Comparison of ENCODE assay signal across 19 cellular contexts in genomic region chr9:84815554-84815953, GRCh38.
DNase-seq lines count a peak whose midpoint lies in the region; ATAC-seq and TF ChIP-seq lines count a peak whose summit lies in the region.
"Had no signal": no experiment of that assay in that cellular context is flagged by ENCODE, and none has a peak within 500 bp of the region (broad histone marks: within the 10 kb centered on the region; RNA-seq: fewer than 3 reads in every experiment).

No MANE protein-coding gene starts in this region.

- H3K4me3 ChIP-seq in LNCaP clone FGC (ENCODE audit: low read depth, low read length), result no peak overlapping the region
- no peak overlapping the region for H3K4me3 ChIP-seq in endodermal cell (ENCODE audit: low read length)
- no peak overlapping the region for H3K4me3 ChIP-seq in kidney epithelial cell (ENCODE audit: low read depth, low read length)
- no peak overlapping the region for H3K4me3 ChIP-seq in mucosa of descending colon
- H3K4me3 ChIP-seq: GM12878, GM23248 had no signal

- no peaks in the 10 kb centered on the region for H3K27me3 ChIP-seq in endodermal cell (ENCODE audit: control insufficient read depth, insufficient read depth, low read length, poor library complexity, severe bottlenecking)
- H3K27me3 ChIP-seq in kidney epithelial cell (ENCODE audit: control insufficient read depth, insufficient read depth, low read length), result peaks cover 2% of the 10 kb centered on the region

- no peaks in the 10 kb centered on the region for H3K27me3 Mint-ChIP-seq in endodermal cell (ENCODE audit: insufficient read depth)
- H3K27me3 Mint-ChIP-seq in activated naive CD4-positive, alpha-beta T cell treated with anti-CD3 and anti-CD28 coated beads for 36 hours (ENCODE audit: low read depth), result peaks cover 2% of the 10 kb centered on the region
- H3K27me3 Mint-ChIP-seq in activated naive CD4-positive, alpha-beta T cell treated with anti-CD3 and anti-CD28 coated beads, Interleukin-2, amount 10 ng/mL, durations not matched to agents 7 days and 5 days, result no peaks in the 10 kb centered on the region
- H3K27me3 Mint-ChIP-seq: CD4-positive, CD25-positive, alpha-beta regulatory T cell had no signal

- TF ChIP-seq CTCF in LNCaP clone FGC (IDR thresholded peaks at IDR 0.05; ENCODE audit: control insufficient read depth, extremely low read depth, insufficient read depth) (0 out of 2 replicates have a peak, but pooled peaks have one; percentile 27), endodermal cell (conservative IDR thresholded peaks at IDR 0.05) (peak; percentile 43), kidney epithelial cell (IDR thresholded peaks at IDR 0.05; ENCODE audit: insufficient read depth, low read length, poor library complexity, severe bottlenecking) (peak; percentile 1), mucosa of descending colon (IDR thresholded peaks at IDR 0.05) (no peak)

- 88 to 100% methylated on average over 1 of the region's 1 CpG for WGBS in endodermal cell (ENCODE audit: insufficient coverage in 1 of 2, insufficient read length in 1 of 2), 2 experiments

- H3K4me3 Mint-ChIP-seq in endodermal cell, result no peak overlapping the region
- H3K4me3 Mint-ChIP-seq in activated naive CD4-positive, alpha-beta T cell treated with anti-CD3 and anti-CD28 coated beads for 36 hours, result no peak overlapping the region
- H3K4me3 Mint-ChIP-seq in activated naive CD4-positive, alpha-beta T cell treated with anti-CD3 and anti-CD28 coated beads, Interleukin-2, amount 10 ng/mL, durations not matched to agents 7 days and 5 days, result no peak overlapping the region
- H3K4me3 Mint-ChIP-seq: CD4-positive, CD25-positive, alpha-beta regulatory T cell; CD8-positive, alpha-beta T cell had no signal

- H3K36me3 Mint-ChIP-seq in endodermal cell (ENCODE audit: low read depth), result no peaks in the 10 kb centered on the region
- no peaks in the 10 kb centered on the region for H3K36me3 Mint-ChIP-seq in activated naive CD4-positive, alpha-beta T cell treated with anti-CD3 and anti-CD28 coated beads for 36 hours (ENCODE audit: low read depth)
- no peaks in the 10 kb centered on the region for H3K36me3 Mint-ChIP-seq in activated naive CD4-positive, alpha-beta T cell treated with anti-CD3 and anti-CD28 coated beads, Interleukin-2, amount 10 ng/mL, durations not matched to agents 7 days and 5 days
- H3K36me3 Mint-ChIP-seq: CD4-positive, CD25-positive, alpha-beta regulatory T cell; CD8-positive, alpha-beta T cell had no signal

- ATAC-seq in mucosa of descending colon, result peak; percentile 61
- ATAC-seq: CD8-positive, alpha-beta T cell; GM12878 had no signal

- H3K4me1 ChIP-seq in endodermal cell (ENCODE audit: control insufficient read depth, insufficient read depth, low read length) (no peaks in the 10 kb centered on the region), mucosa of descending colon (ENCODE audit: low read depth) (peaks cover 4% of the 10 kb centered on the region)

- intact Hi-C loops in mucosa of descending colon (cut with DNase I, micrococcal nuclease), result no loop called here
- intact Hi-C loops in activated naive CD4-positive, alpha-beta T cell treated with anti-CD3 and anti-CD28 coated beads for 36 hours (cut with micrococcal nuclease), result no loop called here

- no peak overlapping the region for H3K9ac ChIP-seq in endodermal cell (ENCODE audit: extremely low read depth, low read length, poor library complexity, severe bottlenecking)
- H3K9ac ChIP-seq: GM23248 had no signal

- H3K36me3 ChIP-seq in endodermal cell (ENCODE audit: control insufficient read depth, insufficient read depth, low read length), result no peaks in the 10 kb centered on the region
- H3K36me3 ChIP-seq in kidney epithelial cell (ENCODE audit: control insufficient read depth, insufficient read depth, low read length), result no peaks in the 10 kb centered on the region
- H3K36me3 ChIP-seq in mucosa of descending colon (ENCODE audit: low read depth), result no peaks in the 10 kb centered on the region

- peaks cover 16% of the 10 kb centered on the region for H3K4me1 Mint-ChIP-seq in endodermal cell
- H3K4me1 Mint-ChIP-seq in activated naive CD4-positive, alpha-beta T cell treated with anti-CD3 and anti-CD28 coated beads for 36 hours (ENCODE audit: low read depth), result no peaks in the 10 kb centered on the region
- H3K4me1 Mint-ChIP-seq in activated naive CD4-positive, alpha-beta T cell treated with anti-CD3 and anti-CD28 coated beads, Interleukin-2, amount 10 ng/mL, durations not matched to agents 7 days and 5 days, result no peaks in the 10 kb centered on the region
- H3K4me1 Mint-ChIP-seq: CD4-positive, CD25-positive, alpha-beta regulatory T cell had no signal

- H3K9me3 ChIP-seq in endodermal cell (ENCODE audit: control insufficient read depth, low read length), result no peaks in the 10 kb centered on the region
- no peaks in the 10 kb centered on the region for H3K9me3 ChIP-seq in mucosa of descending colon

- DNase-seq in LNCaP clone FGC (ENCODE audit: low read depth), result peak; percentile 19
- DNase-seq in endodermal cell, result no peak
- DNase-seq in kidney epithelial cell (ENCODE audit: low read depth), result no peak
- no peak for DNase-seq in mucosa of descending colon
- no peak for DNase-seq in COR-L47 (lab: John Stamatoyannopoulos, UW)
- DNase-seq in mesenteric fat pad (ENCODE audit: low spot score), result no peak
- DNase-seq in activated naive CD4-positive, alpha-beta T cell treated with anti-CD3 and anti-CD28 coated beads for 36 hours, result no peak
- no peak for DNase-seq in activated naive CD4-positive, alpha-beta T cell treated with anti-CD3 and anti-CD28 coated beads, Interleukin-2, amount 10 ng/mL, durations not matched to agents 7 days and 5 days
- DNase-seq: C1 segment of cervical spinal cord; CD4-positive, CD25-positive, alpha-beta regulatory T cell; CD8-positive, alpha-beta T cell; DMS 273 treated with DMSO at 0.1 percent for 48 hours; DMS79; EL; GDM1; GM23248; H7; HCEC 1CT had no signal

- H3K27ac Mint-ChIP-seq in endodermal cell, result no peak overlapping the region
- H3K27ac Mint-ChIP-seq in activated naive CD4-positive, alpha-beta T cell treated with anti-CD3 and anti-CD28 coated beads for 36 hours, result no peak overlapping the region
- no peak overlapping the region for H3K27ac Mint-ChIP-seq in activated naive CD4-positive, alpha-beta T cell treated with anti-CD3 and anti-CD28 coated beads, Interleukin-2, amount 10 ng/mL, durations not matched to agents 7 days and 5 days
- H3K27ac Mint-ChIP-seq: CD4-positive, CD25-positive, alpha-beta regulatory T cell; CD8-positive, alpha-beta T cell had no signal

- no peak overlapping the region for H3K27ac ChIP-seq in endodermal cell (ENCODE audit: low read depth, low read length)
- H3K27ac ChIP-seq: GM23248 had no signal

- CTCF ChIA-PET in activated naive CD4-positive, alpha-beta T cell treated with anti-CD3 and anti-CD28 coated beads for 36 hours (lab: Charles Lee), result no interaction called here
- CTCF ChIA-PET in activated naive CD4-positive, alpha-beta T cell treated with anti-CD3 and anti-CD28 coated beads, Interleukin-2, amount 10 ng/mL, durations not matched to agents 7 days and 5 days (lab: Charles Lee), result no interaction called here

- H3K9me3 Mint-ChIP-seq in endodermal cell, result no peaks in the 10 kb centered on the region
- H3K9me3 Mint-ChIP-seq in activated naive CD4-positive, alpha-beta T cell treated with anti-CD3 and anti-CD28 coated beads for 36 hours, result no peaks in the 10 kb centered on the region
- H3K9me3 Mint-ChIP-seq in activated naive CD4-positive, alpha-beta T cell treated with anti-CD3 and anti-CD28 coated beads, Interleukin-2, amount 10 ng/mL, durations not matched to agents 7 days and 5 days, result no peaks in the 10 kb centered on the region
- H3K9me3 Mint-ChIP-seq: CD8-positive, alpha-beta T cell had no signal
